ENCODE assay signal across 31 cellular contexts in genomic region chr21:26804895-26805609, GRCh38. TPM values are rescaled to one million over a fixed set of nuclear protein-coding genes. Genes with fewer than 3 reads are reported as not detected.
A peak's percentile ranks its signal among the peaks of the same experiment; 100 is the strongest.
DNase-seq lines count a peak whose midpoint lies in the region; TF ChIP-seq lines count a peak whose summit lies in the region.
"Had no signal": no experiment of that assay in that cellular context is flagged by ENCODE, and none has a peak within 500 bp of the region (broad histone marks: within the 10 kb centered on the region; RNA-seq: fewer than 3 reads in every experiment).

No MANE protein-coding gene starts in this region.

- no peak overlapping the region for H3K27ac Mint-ChIP-seq in T-helper 2 cell treated with Interferon-gamma antibody and Interleukin-4, amounts not matched to agents 5 μg/mL and 100 μg/mL, for 36 hours
- H3K27ac Mint-ChIP-seq: activated naive CD8-positive, alpha-beta T cell treated with anti-CD3 and anti-CD28 coated beads for 36 hours; CD4-positive, alpha-beta T cell; nephron progenitor cell had no signal

- intact Hi-C loops in ovary (cut with DNase I) = loop anchor here in 2 of 4 donors (1.0 to 5.0 kb wide), 2 partner anchors 7 to 42 kb away; partner anchors contain the start of gene ADAMTS1 (in 1 of the 2)
- intact Hi-C loops in lower leg skin (cut with DNase I; ENCODE audit: low total_unique reads) = no loop called here

- no peaks in the 10 kb centered on the region for H3K36me3 Mint-ChIP-seq in T-helper 2 cell treated with Interferon-gamma antibody and Interleukin-4, amounts not matched to agents 5 μg/mL and 100 μg/mL, for 36 hours (ENCODE audit: low read depth)
- H3K36me3 Mint-ChIP-seq: activated naive CD8-positive, alpha-beta T cell treated with anti-CD3 and anti-CD28 coated beads for 36 hours had no signal

- 32 to 37% (median 35%) methylated on average over 5 of the region's 5 CpGs for WGBS in ovary, 3 donors
- 64 to 73% methylated on average over 5 of the region's 5 CpGs for WGBS in lower leg skin, 2 donors

- no peaks in the 10 kb centered on the region for H3K9me3 ChIP-seq in adipocyte (ENCODE audit: control insufficient read depth, low read length)
- no peaks in the 10 kb centered on the region for H3K9me3 ChIP-seq in ovary
- H3K9me3 ChIP-seq: colonic mucosa, upper lobe of left lung had no signal

- H3K4me1 Mint-ChIP-seq in T-helper 2 cell treated with Interferon-gamma antibody and Interleukin-4, amounts not matched to agents 5 μg/mL and 100 μg/mL, for 36 hours (ENCODE audit: low read depth) = peaks cover 7% of the 10 kb centered on the region
- H3K4me1 Mint-ChIP-seq: activated naive CD8-positive, alpha-beta T cell treated with anti-CD3 and anti-CD28 coated beads for 36 hours had no signal

- no peak for TF ChIP-seq EP300 in ovary (IDR thresholded peaks at IDR 0.05)

- H3K4me3 ChIP-seq in adipocyte (ENCODE audit: low read length) (no peak overlapping the region), ovary (no peak overlapping the region), lower leg skin (ENCODE audit: low read depth, poor library complexity, severe bottlenecking) (no peak overlapping the region)
- H3K4me3 ChIP-seq: colonic mucosa, PC-9, upper lobe of left lung had no signal

- H3K4me3 Mint-ChIP-seq in T-helper 2 cell treated with Interferon-gamma antibody and Interleukin-4, amounts not matched to agents 5 μg/mL and 100 μg/mL, for 36 hours = no peak overlapping the region
- H3K4me3 Mint-ChIP-seq: activated naive CD8-positive, alpha-beta T cell treated with anti-CD3 and anti-CD28 coated beads for 36 hours; CD4-positive, alpha-beta T cell; nephron progenitor cell had no signal

- H3K9me3 Mint-ChIP-seq in T-helper 2 cell treated with Interferon-gamma antibody and Interleukin-4, amounts not matched to agents 5 μg/mL and 100 μg/mL, for 36 hours = no peaks in the 10 kb centered on the region
- H3K9me3 Mint-ChIP-seq: activated naive CD8-positive, alpha-beta T cell treated with anti-CD3 and anti-CD28 coated beads for 36 hours; CD4-positive, alpha-beta T cell; nephron progenitor cell had no signal

- H3K36me3 ChIP-seq in adipocyte (ENCODE audit: control insufficient read depth, insufficient read depth, low read length, severe bottlenecking) (no peaks in the 10 kb centered on the region), ovary (no peaks in the 10 kb centered on the region)
- H3K36me3 ChIP-seq: colonic mucosa, upper lobe of left lung had no signal

- TF ChIP-seq CTCF in ovary (IDR thresholded peaks at IDR 0.05) = no peak
- no peak for TF ChIP-seq CTCF in lower leg skin (IDR thresholded peaks at IDR 0.05)

- DNase-seq in EH (ENCODE audit: low read depth) (peak; percentile 58), HS-5 (ENCODE audit: low read depth) (peak; percentile 62), adipocyte (ENCODE audit: low read depth) (peak; percentile 43), ovary (no peak), NCI-H2029 treated with DMSO at 0.1 percent for 48 hours (lab: John Stamatoyannopoulos, UW) (no peak), lower leg skin (ENCODE audit: low spot score in 2 of 2) (no peak), T-helper 9 cell (no peak)
- DNase-seq in T-helper 2 cell treated with Interferon-gamma antibody and Interleukin-4, amounts not matched to agents 5 μg/mL and 100 μg/mL, for 36 hours (ENCODE audit: low spot score) = no peak
- DNase-seq: activated CD4-positive, alpha-beta T cell treated with anti-CD3 and anti-CD28 coated beads for 48 hours; activated CD8-positive, alpha-beta memory T cell treated with anti-CD3 and anti-CD28 coated beads for 24 hours; activated naive CD8-positive, alpha-beta T cell treated with anti-CD3 and anti-CD28 coated beads for 36 hours; activated T-cell treated with anti-CD3 and anti-CD28 coated beads for 4 hours; aorta; CD4-positive, alpha-beta T cell; colonic mucosa; DND-41; effector memory CD4-positive, alpha-beta T cell; erythroblast; KBM-7; kidney glomerular epithelial cell; NCI-H1105; NCI-H187; NCI-H2171 treated with DMSO at 0.1 percent for 48 hours; NCI-H510A; nephron progenitor cell; PC-9; SIG-M5; small intestine; stimulated activated naive CD4-positive, alpha-beta T cell; upper lobe of left lung had no signal

- peaks cover 28% of the 10 kb centered on the region for H3K4me1 ChIP-seq in adipocyte (ENCODE audit: control insufficient read depth, insufficient read depth, low read length)
- H3K4me1 ChIP-seq in ovary (ENCODE audit: insufficient read depth) = peaks cover 11% of the 10 kb centered on the region
- H3K4me1 ChIP-seq: colonic mucosa had no signal

- H3K27me3 Mint-ChIP-seq in T-helper 2 cell treated with Interferon-gamma antibody and Interleukin-4, amounts not matched to agents 5 μg/mL and 100 μg/mL, for 36 hours (ENCODE audit: low read depth) = peaks cover 2% of the 10 kb centered on the region

- no peaks in the 10 kb centered on the region for H3K27me3 ChIP-seq in adipocyte (replicated peaks; ENCODE audit: control insufficient read depth, insufficient read depth, low read length)
- H3K27me3 ChIP-seq in ovary = no peaks in the 10 kb centered on the region
- H3K27me3 ChIP-seq: colonic mucosa, upper lobe of left lung had no signal

- TF ChIP-seq POLR2A in ovary (IDR thresholded peaks at IDR 0.05) = no peak
- TF ChIP-seq POLR2A in lower leg skin (IDR thresholded peaks at IDR 0.05) = no peak

- peak overlapping the region; percentile 1 to 78 for H3K27ac ChIP-seq in ovary
- H3K27ac ChIP-seq: colonic mucosa, PC-9, upper lobe of left lung had no signal

- no peak overlapping the region for H3K9ac ChIP-seq in adipocyte (ENCODE audit: low read length)

RNA-seq across cellular contexts. Expression of gene ADAMTS1, which starts 40.2 kb away (rescaled TPM):
- total RNA-seq in ovary (100 to 1,000 TPM; 212 to 532 (median 297) TPM), lower leg skin (10 to 100 TPM; 19.4 to 53.2 (median 24.0) TPM)
- 100 to 1,000 TPM in 1 of 2 donors, 10 to 100 TPM in 1; 93.7 to 155 TPM for polyA plus RNA-seq in ovary
- total RNA-seq: HT1080 had no signal

Comparison
In these comparisons a context has a peak if more than half of its experiments do, and no peak if none do; other contexts are left out.
1. DNase-seq: peak in EH (single experiment), HS-5 (single experiment) and adipocyte (single experiment); none in ovary (0 of 5), NCI-H2029 treated with DMSO at 0.1 percent for 48 hours (single experiment), lower leg skin (0 of 2), T-helper 9 cell (single experiment) and T-helper 2 cell treated with Interferon-gamma antibody and Interleukin-4, amounts not matched to agents 5 μg/mL and 100 μg/mL, for 36 hours (single experiment).